1 cellular context compared by ENCODE assay signal in the genomic region with DNA sequence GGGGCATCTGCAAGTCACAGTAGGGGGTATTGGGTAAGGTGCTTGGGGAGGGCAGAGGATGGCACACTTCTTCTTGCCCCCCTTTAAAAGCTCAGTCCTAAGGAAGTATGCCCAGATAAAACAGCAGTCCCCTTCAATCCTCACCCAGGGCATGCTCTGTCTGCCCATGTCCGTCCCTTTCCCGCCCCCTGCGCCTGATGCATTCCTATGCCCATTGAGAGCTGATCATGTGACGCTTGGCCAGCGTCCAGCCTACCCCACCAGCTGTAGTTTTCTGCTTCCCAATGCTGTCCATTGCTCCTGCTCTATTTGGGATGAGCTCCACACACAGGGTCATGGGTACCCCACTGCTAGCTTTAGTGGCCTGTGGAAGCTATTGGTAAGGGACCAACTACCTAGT.
TF ChIP-seq lines count a peak whose summit lies in the region.

No MANE protein-coding gene starts in this region.

TF ChIP-seq in HepG2, 621 proteins besides CTCF, POLR2A, EP300 and RAD21:
- TF ChIP-seq PITX1 (CRISPR knock-in tag; IDR thresholded peaks at IDR 0.05) = no peak
- TF ChIP-seq, protein P1, sequence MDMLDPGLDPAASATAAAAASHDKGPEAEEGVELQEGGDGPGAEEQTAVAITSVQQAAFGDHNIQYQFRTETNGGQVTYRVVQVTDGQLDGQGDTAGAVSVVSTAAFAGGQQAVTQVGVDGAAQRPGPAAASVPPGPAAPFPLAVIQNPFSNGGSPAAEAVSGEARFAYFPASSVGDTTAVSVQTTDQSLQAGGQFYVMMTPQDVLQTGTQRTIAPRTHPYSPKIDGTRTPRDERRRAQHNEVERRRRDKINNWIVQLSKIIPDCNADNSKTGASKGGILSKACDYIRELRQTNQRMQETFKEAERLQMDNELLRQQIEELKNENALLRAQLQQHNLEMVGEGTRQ (IDR thresholded peaks at IDR 0.05; ENCODE audit: low read depth, low read length) = 0 out of 2 replicates have a peak, but pooled peaks have one; percentile 6
- TF ChIP-seq, protein P1 (CRISPR knock-in tag; IDR thresholded peaks at IDR 0.05; ENCODE audit: borderline replicate concordance) = no peak
